In the genomic region with DNA sequence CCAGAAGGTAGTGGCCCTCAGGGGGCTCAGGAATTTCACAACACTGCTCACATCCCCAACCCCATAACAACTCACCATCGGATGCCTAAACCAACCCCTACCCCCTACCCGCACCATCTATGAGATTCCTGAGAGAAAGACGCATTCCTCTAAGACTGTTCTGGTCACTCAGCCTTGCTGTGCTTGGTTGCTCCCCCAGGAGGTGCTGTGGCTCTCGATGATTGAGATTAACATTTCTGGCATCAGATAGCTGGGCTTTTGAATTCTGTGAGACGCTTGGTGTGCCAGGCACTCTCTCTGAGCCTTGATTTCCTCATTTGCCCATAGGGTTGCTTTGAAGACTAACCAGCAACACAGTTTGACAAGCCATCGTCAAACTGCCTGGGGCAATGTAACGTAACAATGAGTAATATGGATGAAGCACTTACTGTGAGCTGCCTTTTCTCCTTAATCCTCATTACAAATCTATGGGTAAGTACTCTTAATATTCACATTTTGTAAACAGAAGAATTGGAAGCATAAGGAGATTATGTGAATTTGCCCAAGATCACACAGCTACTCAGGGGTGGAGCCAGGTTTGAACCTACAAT, we compare ENCODE assay signal across 21 cellular contexts. TPM values are rescaled to one million over a fixed set of nuclear protein-coding genes. Genes with fewer than 3 reads are reported as not detected.
DNase-seq lines count a peak whose midpoint lies in the region; ATAC-seq and TF ChIP-seq lines count a peak whose summit lies in the region.
"Had no signal": no experiment of that assay in that cellular context is flagged by ENCODE, and none has a peak within 500 bp of the region (broad histone marks: within the 10 kb centered on the region; RNA-seq: fewer than 3 reads in every experiment).

No MANE protein-coding gene starts in this region.

- ATAC-seq in stimulated activated naive CD8-positive, alpha-beta T cell treated with anti-CD3 and anti-CD28 coated beads, Interleukin-15, amount 100 ng/mL, for 72 hours, result no peak
- ATAC-seq in HG02623 (IDR thresholded peaks at IDR 0.05; ENCODE audit: unreplicated experiment), result no peak
- ATAC-seq: activated CD8-positive, alpha-beta T cell treated with anti-CD3 and anti-CD28 coated beads for 36 hours had no signal

- DNase-seq in ELR (ENCODE audit: low read depth) (peak; percentile 83), M059J (ENCODE audit: low read depth) (peak; percentile 81), mammary epithelial cell (peak; percentile 90), kidney tubule cell (ENCODE audit: low spot score) (peak; percentile 1), anterior cingulate cortex (lab: John Stamatoyannopoulos, UW) (no peak), MV-4-11 (lab: John Stamatoyannopoulos, UW) (no peak)
- DNase-seq in stimulated activated naive CD8-positive, alpha-beta T cell treated with anti-CD3 and anti-CD28 coated beads, Interleukin-15, amount 100 ng/mL, for 72 hours, result no peak
- DNase-seq: activated CD8-positive, alpha-beta T cell treated with anti-CD3 and anti-CD28 coated beads for 36 hours; effector CD8-positive, alpha-beta T cell; NCI-H1694 treated with DMSO at 0.1 percent for 48 hours; NCI-H510A treated with DMSO at 0.1 percent for 48 hours; small intestine; thyroid gland had no signal

- peaks cover 12% of the 10 kb centered on the region for H3K27me3 Mint-ChIP-seq in stimulated activated naive CD8-positive, alpha-beta T cell treated with anti-CD3 and anti-CD28 coated beads, Interleukin-15, amount 100 ng/mL, for 72 hours

- dilution Hi-C loops in mammary epithelial cell (cut with HindIII; ENCODE audit: low sequenced_read_pairs), result no loop called here

- H3K4me3 Mint-ChIP-seq in stimulated activated naive CD8-positive, alpha-beta T cell treated with anti-CD3 and anti-CD28 coated beads, Interleukin-15, amount 100 ng/mL, for 72 hours, result no peak overlapping the region
- H3K4me3 Mint-ChIP-seq: activated CD8-positive, alpha-beta T cell treated with anti-CD3 and anti-CD28 coated beads for 36 hours; central memory CD8-positive, alpha-beta T cell had no signal

- H3K4me1 ChIP-seq in mammary epithelial cell (ENCODE audit: insufficient read depth, low read length), result peaks cover 9% of the 10 kb centered on the region
- H3K4me1 ChIP-seq: parathyroid adenoma, thyroid gland had no signal

- H3K9me3 Mint-ChIP-seq in stimulated activated naive CD8-positive, alpha-beta T cell treated with anti-CD3 and anti-CD28 coated beads, Interleukin-15, amount 100 ng/mL, for 72 hours, result no peaks in the 10 kb centered on the region
- H3K9me3 Mint-ChIP-seq: activated CD8-positive, alpha-beta T cell treated with anti-CD3 and anti-CD28 coated beads for 36 hours; central memory CD8-positive, alpha-beta T cell had no signal

- no peaks in the 10 kb centered on the region for H3K9me3 ChIP-seq in mammary epithelial cell (replicated peaks; ENCODE audit: insufficient read depth, low read length)
- H3K9me3 ChIP-seq: thyroid gland had no signal

- H3K27ac Mint-ChIP-seq in stimulated activated naive CD8-positive, alpha-beta T cell treated with anti-CD3 and anti-CD28 coated beads, Interleukin-15, amount 100 ng/mL, for 72 hours, result no peak overlapping the region
- H3K27ac Mint-ChIP-seq: activated CD8-positive, alpha-beta T cell treated with anti-CD3 and anti-CD28 coated beads for 36 hours had no signal

- H3K4me3 ChIP-seq in mammary epithelial cell (replicated peaks in 1 of 3; ENCODE audit: insufficient read depth in 1 of 3, low read depth in 2 of 3, low read length in 3 of 3), result no peak overlapping the region
- H3K4me3 ChIP-seq: thyroid gland had no signal

- H3K9ac ChIP-seq in mammary epithelial cell (ENCODE audit: insufficient read depth, low read length), result no peak overlapping the region
- H3K9ac ChIP-seq: parathyroid adenoma had no signal

- BruUV-seq in mammary epithelial cell (replicated peaks; lab: Mats Ljungman, UMichigan), result no TSS peak

- H3K79me2 ChIP-seq in mammary epithelial cell (ENCODE audit: insufficient read depth, low read length), result no peaks in the 10 kb centered on the region
- H3K79me2 ChIP-seq: parathyroid adenoma had no signal

- H2AFZ ChIP-seq in mammary epithelial cell (ENCODE audit: low read depth, low read length), result no peak overlapping the region
- H2AFZ ChIP-seq: parathyroid adenoma had no signal

- intact Hi-C loops in mammary epithelial cell (cut with micrococcal nuclease), result no loop called here

- in situ Hi-C loops in mammary epithelial cell (cut with MboI; ENCODE audit: low sequenced_read_pairs in 2 of 2), result no loop called here

- H3K27me3 ChIP-seq in mammary epithelial cell (ENCODE audit: insufficient read depth, low read length), result no peaks in the 10 kb centered on the region
- H3K27me3 ChIP-seq: thyroid gland had no signal

- no peak overlapping the region for H3K4me2 ChIP-seq in mammary epithelial cell (ENCODE audit: insufficient read depth, low read depth, low read length)

- no peaks in the 10 kb centered on the region for H3K4me1 Mint-ChIP-seq in stimulated activated naive CD8-positive, alpha-beta T cell treated with anti-CD3 and anti-CD28 coated beads, Interleukin-15, amount 100 ng/mL, for 72 hours
- H3K4me1 Mint-ChIP-seq: central memory CD8-positive, alpha-beta T cell had no signal

- peak; percentile 41 to 44 for TF ChIP-seq CTCF in mammary epithelial cell (conservative IDR thresholded peaks at IDR 0.05 in 1 of 2, IDR thresholded peaks at IDR 0.05 in 1 of 2; ENCODE audit: extremely low read depth in 1 of 2, insufficient read depth in 1 of 2, low read depth in 1 of 2, low read length in 2 of 2)

- H4K20me1 ChIP-seq in mammary epithelial cell (ENCODE audit: insufficient read depth, low read length), result no peaks in the 10 kb centered on the region

- WGBS in mammary epithelial cell (ENCODE audit: low coverage, missing lambda C conversion rate), result 43% methylated on average over 7 of the region's 7 CpGs

- H3K36me3 ChIP-seq in mammary epithelial cell (ENCODE audit: insufficient read depth, low read length), result no peaks in the 10 kb centered on the region
- H3K36me3 ChIP-seq: thyroid gland had no signal

- CTCF ChIA-PET in mammary epithelial cell (lab: Charles Lee; ENCODE audit: low non-redundant PET), result interaction anchor here (0.8 kb wide), 1 partner anchor 221 kb away, joined by 3 read pairs; no protein-coding TSS in a partner anchor

- no peak overlapping the region for H3K27ac ChIP-seq in mammary epithelial cell (ENCODE audit: insufficient read depth, low read depth, low read length)
- H3K27ac ChIP-seq: parathyroid adenoma, thyroid gland had no signal

RNA-seq across cellular contexts. Expression of gene WFDC6, which starts 1.0 kb away (rescaled TPM):
- total RNA-seq in M059J (2014; rRNA removed; shearing (Covaris generic)), result not detected in 2 replicates
- not detected for total RNA-seq in mammary epithelial cell
- polyA plus RNA-seq in mammary epithelial cell, result not detected
- not detected for polyA minus RNA-seq in mammary epithelial cell
- total RNA-seq: activated CD8-positive, alpha-beta T cell treated with anti-CD3 and anti-CD28 coated beads for 36 hours; HT-29; liver; myocyte; OCI-LY7; thyroid gland had no signal
- polyA plus RNA-seq: adipose tissue, liver, small intestine had no signal

RNA-seq across cellular contexts. Expression of gene EPPIN, which starts 8.9 kb away (rescaled TPM):
- not detected in 2 replicates for total RNA-seq in M059J (2014; rRNA removed; shearing (Covaris generic))
- total RNA-seq in mammary epithelial cell, result not detected
- not detected for polyA plus RNA-seq in mammary epithelial cell
- polyA minus RNA-seq in mammary epithelial cell, result not detected
- total RNA-seq: activated CD8-positive, alpha-beta T cell treated with anti-CD3 and anti-CD28 coated beads for 36 hours; HT-29; liver; myocyte; OCI-LY7 had no signal
- polyA plus RNA-seq: adipose tissue, liver, small intestine had no signal

RNA-seq across cellular contexts. Expression of gene SPINT3, which starts 22.9 kb away (rescaled TPM):
- total RNA-seq in M059J (2014; rRNA removed; shearing (Covaris generic)), result not detected in 2 replicates
- total RNA-seq in mammary epithelial cell, result not detected
- polyA plus RNA-seq in mammary epithelial cell, result not detected
- not detected for polyA minus RNA-seq in mammary epithelial cell
- total RNA-seq: activated CD8-positive, alpha-beta T cell treated with anti-CD3 and anti-CD28 coated beads for 36 hours; HT-29; liver; myocyte; OCI-LY7; thyroid gland had no signal
- polyA plus RNA-seq: adipose tissue, liver, small intestine had no signal

RNA-seq across cellular contexts. Expression of gene WFDC8, which starts 40.8 kb away (rescaled TPM):
- not detected in 2 replicates for total RNA-seq in M059J (2014; rRNA removed; shearing (Covaris generic))
- total RNA-seq in mammary epithelial cell, result not detected
- not detected for polyA plus RNA-seq in mammary epithelial cell
- not detected for polyA minus RNA-seq in mammary epithelial cell
- total RNA-seq: activated CD8-positive, alpha-beta T cell treated with anti-CD3 and anti-CD28 coated beads for 36 hours; HT-29; liver; myocyte; OCI-LY7 had no signal
- polyA plus RNA-seq: adipose tissue, liver, small intestine had no signal

Comparison
In these comparisons a context has a peak if more than half of its experiments do, and no peak if none do; other contexts are left out.
1. DNase-seq: peak in ELR (single experiment), M059J (single experiment), mammary epithelial cell (single experiment) and kidney tubule cell (single experiment); none in stimulated activated naive CD8-positive, alpha-beta T cell treated with anti-CD3 and anti-CD28 coated beads, Interleukin-15, amount 100 ng/mL, for 72 hours (0 of 2), anterior cingulate cortex (0 of 58) and MV-4-11 (single experiment).